In the genomic region with DNA sequence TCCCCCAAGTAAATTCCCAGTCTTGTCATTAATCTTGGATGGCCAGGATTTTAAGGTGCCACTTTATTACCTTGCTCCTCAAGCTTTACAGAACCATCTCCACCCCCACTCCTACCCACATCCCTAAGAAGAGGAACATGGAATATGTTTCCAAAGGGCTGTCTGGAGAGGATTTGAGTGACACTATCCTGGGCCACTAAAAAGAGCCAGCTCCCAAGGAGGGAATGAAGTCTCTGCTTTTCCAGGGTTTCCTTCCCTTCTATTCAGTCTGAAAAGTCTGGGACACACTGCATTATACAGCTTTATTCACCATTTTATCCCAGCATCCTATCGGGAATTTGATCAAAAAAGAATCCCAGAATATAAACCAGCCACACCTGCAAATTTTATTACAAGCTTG, we compare ENCODE assay signal across 23 cellular contexts. TPM values are rescaled to one million over a fixed set of nuclear protein-coding genes. Genes with fewer than 3 reads are reported as not detected.
DNase-seq lines count a peak whose midpoint lies in the region; ATAC-seq and TF ChIP-seq lines count a peak whose summit lies in the region.
"Had no signal": no experiment of that assay in that cellular context is flagged by ENCODE, and none has a peak within 500 bp of the region (broad histone marks: within the 10 kb centered on the region; RNA-seq: fewer than 3 reads in every experiment).

No MANE protein-coding gene starts in this region.

- H3K27ac ChIP-seq in mammary epithelial cell (ENCODE audit: insufficient read depth, low read depth, low read length) = no peak overlapping the region
- H3K27ac ChIP-seq in psoas muscle = peak overlapping the region; percentile 14
- H3K27ac ChIP-seq: 22Rv1 had no signal

- POLR2A ChIA-PET in MCF 10A (lab: Yijun Ruan, JAX) = interaction anchor here (0.8 kb wide), 1 partner anchor 9 kb away, joined by 3 read pairs; no protein-coding TSS in a partner anchor

- dilution Hi-C loops in mammary epithelial cell (cut with HindIII; ENCODE audit: low sequenced_read_pairs) = no loop called here

- peak; percentile 9 to 59 (median 43) for ATAC-seq in psoas muscle
- ATAC-seq in GM18867 (IDR thresholded peaks at IDR 0.05; ENCODE audit: unreplicated experiment) = no peak
- ATAC-seq: activated CD8-positive, alpha-beta T cell treated with anti-CD3 and anti-CD28 coated beads for 36 hours; GM12878; PC-3 had no signal

- BruUV-seq in MCF 10A (replicated peaks; lab: Mats Ljungman, UMichigan) = no TSS peak
- BruUV-seq in mammary epithelial cell (replicated peaks; lab: Mats Ljungman, UMichigan) = no TSS peak

- no peaks in the 10 kb centered on the region for H3K27me3 Mint-ChIP-seq in MCF 10A (ENCODE audit: insufficient read depth, unreplicated experiment)

- CTCF ChIA-PET in MCF 10A (lab: Yijun Ruan, JAX) (interaction anchor here (1.3 kb wide), 2 partner anchors 8 to 10 kb away, joined by 4 read pairs; no protein-coding TSS in a partner anchor), mammary epithelial cell (lab: Charles Lee; ENCODE audit: low non-redundant PET) (no interaction called here)

- intact Hi-C loops in MCF 10A (cut with micrococcal nuclease) = no loop called here
- intact Hi-C loops in mammary epithelial cell (cut with micrococcal nuclease) = no loop called here
- intact Hi-C loops in psoas muscle (cut with DNase I) = no loop called here

- H3K4me3 ChIP-seq in mammary epithelial cell (replicated peaks in 1 of 3; ENCODE audit: insufficient read depth in 1 of 3, low read depth in 2 of 3, low read length in 3 of 3) (no peak overlapping the region), fibroblast of the aortic adventitia (ENCODE audit: low read depth, low read length) (no peak overlapping the region), psoas muscle (peak overlapping the region; percentile 31)
- H3K4me3 ChIP-seq: GM12878 had no signal

- peak overlapping the region; percentile 52 for H3K27ac Mint-ChIP-seq in MCF 10A (ENCODE audit: low read depth, unreplicated experiment)
- H3K27ac Mint-ChIP-seq: activated CD8-positive, alpha-beta T cell treated with anti-CD3 and anti-CD28 coated beads for 36 hours; activated naive CD8-positive, alpha-beta T cell treated with anti-CD3 and anti-CD28 coated beads, Interleukin-2, amount 10 ng/mL, durations not matched to agents 7 days and 5 days had no signal

- H3K79me2 ChIP-seq in mammary epithelial cell (ENCODE audit: insufficient read depth, low read length) = no peaks in the 10 kb centered on the region

- no peak overlapping the region for H3K9ac ChIP-seq in mammary epithelial cell (ENCODE audit: insufficient read depth, low read length)

- TF ChIP-seq CTCF in MCF 10A (IDR thresholded peaks at IDR 0.05; ENCODE audit: unreplicated experiment) (no peak), mammary epithelial cell (conservative IDR thresholded peaks at IDR 0.05 in 1 of 2, IDR thresholded peaks at IDR 0.05 in 1 of 2; ENCODE audit: extremely low read depth in 1 of 2, insufficient read depth in 1 of 2, low read depth in 1 of 2, low read length in 2 of 2) (no peak), fibroblast of the aortic adventitia (IDR thresholded peaks at IDR 0.05; ENCODE audit: insufficient read depth, low read length) (no peak), psoas muscle (IDR thresholded peaks at IDR 0.05) (no peak)

- no peaks in the 10 kb centered on the region for H3K36me3 ChIP-seq in mammary epithelial cell (ENCODE audit: insufficient read depth, low read length)
- no peaks in the 10 kb centered on the region for H3K36me3 ChIP-seq in psoas muscle (ENCODE audit: insufficient read depth in 1 of 2, low read depth in 1 of 2)
- H3K36me3 ChIP-seq: BE2C had no signal

- no peaks in the 10 kb centered on the region for H3K9me3 Mint-ChIP-seq in MCF 10A (ENCODE audit: unreplicated experiment)
- H3K9me3 Mint-ChIP-seq: activated CD8-positive, alpha-beta T cell treated with anti-CD3 and anti-CD28 coated beads for 36 hours; activated naive CD8-positive, alpha-beta T cell treated with anti-CD3 and anti-CD28 coated beads, Interleukin-2, amount 10 ng/mL, durations not matched to agents 7 days and 5 days; neural crest cell had no signal

- H3K4me3 Mint-ChIP-seq in MCF 10A (ENCODE audit: unreplicated experiment) = no peak overlapping the region
- H3K4me3 Mint-ChIP-seq: activated CD8-positive, alpha-beta T cell treated with anti-CD3 and anti-CD28 coated beads for 36 hours; activated naive CD8-positive, alpha-beta T cell treated with anti-CD3 and anti-CD28 coated beads, Interleukin-2, amount 10 ng/mL, durations not matched to agents 7 days and 5 days; neural crest cell had no signal

- DNase-seq in MCF 10A (ENCODE audit: unreplicated experiment) (peak; percentile 3), mammary epithelial cell (no peak), fibroblast of the aortic adventitia (ENCODE audit: low read depth) (peak; percentile 59), psoas muscle (no peak), activated gamma-delta T cell treated with Interleukin-2 at 50 U/mL for 16 hours (no peak), DMS114 treated with DMSO at 0.1 percent for 48 hours (lab: John Stamatoyannopoulos, UW; ENCODE audit: unreplicated experiment) (no peak)
- no peak for DNase-seq in stimulated activated naive CD4-positive, alpha-beta T cell treated with Interleukin-2 at 50 U/mL for 16 hours (lab: John Stamatoyannopoulos, UW)
- DNase-seq: activated CD4-positive, CD25-positive, alpha-beta regulatory T cell; activated CD8-positive, alpha-beta T cell treated with anti-CD3 and anti-CD28 coated beads for 36 hours; activated naive CD8-positive, alpha-beta T cell treated with anti-CD3 and anti-CD28 coated beads, Interleukin-2, amount 10 ng/mL, durations not matched to agents 7 days and 5 days; activated T-cell treated with anti-CD3 and anti-CD28 coated beads, Interleukin-2, amount 50 U/mL, for 48 hours; BE2C; effector memory CD4-positive, alpha-beta T cell; GF-D8; midbrain; NCI-H1417 treated with DMSO at 0.1 percent for 48 hours; NCI-H774; PC-3 had no signal

- no peaks in the 10 kb centered on the region for H3K4me1 ChIP-seq in mammary epithelial cell (ENCODE audit: insufficient read depth, low read length)
- peaks cover 21% of the 10 kb centered on the region for H3K4me1 ChIP-seq in psoas muscle
- H3K4me1 ChIP-seq: BE2C had no signal

- in situ Hi-C loops in mammary epithelial cell (cut with MboI; ENCODE audit: low sequenced_read_pairs in 2 of 2) = no loop called here

- H3K9me3 ChIP-seq in mammary epithelial cell (replicated peaks; ENCODE audit: insufficient read depth, low read length) = no peaks in the 10 kb centered on the region
- H3K9me3 ChIP-seq in psoas muscle = no peaks in the 10 kb centered on the region
- H3K9me3 ChIP-seq: BE2C had no signal

- WGBS in mammary epithelial cell (ENCODE audit: low coverage, missing lambda C conversion rate) = 27% methylated on average over 1 of the region's 1 CpG
- WGBS in psoas muscle, 3 donors = 20 to 26% (median 20%) methylated on average over 1 of the region's 1 CpG

- no peaks in the 10 kb centered on the region for H3K36me3 Mint-ChIP-seq in MCF 10A (ENCODE audit: insufficient read depth, unreplicated experiment)
- H3K36me3 Mint-ChIP-seq: activated naive CD8-positive, alpha-beta T cell treated with anti-CD3 and anti-CD28 coated beads, Interleukin-2, amount 10 ng/mL, durations not matched to agents 7 days and 5 days had no signal

- no peaks in the 10 kb centered on the region for H3K4me1 Mint-ChIP-seq in MCF 10A (ENCODE audit: insufficient read depth, unreplicated experiment)
- H3K4me1 Mint-ChIP-seq: activated naive CD8-positive, alpha-beta T cell treated with anti-CD3 and anti-CD28 coated beads, Interleukin-2, amount 10 ng/mL, durations not matched to agents 7 days and 5 days had no signal

- H4K20me1 ChIP-seq in mammary epithelial cell (ENCODE audit: insufficient read depth, low read length) = no peaks in the 10 kb centered on the region

- no peak overlapping the region for H2AFZ ChIP-seq in mammary epithelial cell (ENCODE audit: low read depth, low read length)

- H3K27me3 ChIP-seq in mammary epithelial cell (ENCODE audit: insufficient read depth, low read length) (peaks cover 10% of the 10 kb centered on the region), psoas muscle (ENCODE audit: insufficient read depth in 3 of 3, low read length in 2 of 3) (no peaks in the 10 kb centered on the region)

- H3K4me2 ChIP-seq in mammary epithelial cell (ENCODE audit: insufficient read depth, low read depth, low read length) = no peak overlapping the region

RNA-seq across cellular contexts. Expression of gene MECOM, which starts 35.6 kb away (rescaled TPM):
- 5.2 and 7.1 TPM in 2 replicates for total RNA-seq in MCF 10A (2022)
- 10 to 100 TPM in 1 of 2 donors, 1 to 10 TPM in 1; 3.5 to 10.9 TPM for total RNA-seq in mammary epithelial cell
- 6.5 TPM for polyA plus RNA-seq in mammary epithelial cell
- polyA minus RNA-seq in mammary epithelial cell = 6.0 TPM
- 10.1 and 44.3 TPM in 2 replicates for total RNA-seq in fibroblast of the aortic adventitia (ENCODE audit: low replicate concordance)
- 10 to 100 TPM in 1 of 4 donors, 1 to 10 TPM in 3; 6.6 to 11.5 (median 8.1) TPM for total RNA-seq in psoas muscle
- polyA plus RNA-seq in psoas muscle = 1 to 10 TPM; 2.5 to 2.7 (median 2.6) TPM
- total RNA-seq: activated CD8-positive, alpha-beta T cell treated with anti-CD3 and anti-CD28 coated beads for 36 hours; activated naive CD8-positive, alpha-beta T cell treated with anti-CD3 and anti-CD28 coated beads, Interleukin-2, amount 10 ng/mL, durations not matched to agents 7 days and 5 days; T-helper 2 cell treated with Interferon-gamma antibody and Interleukin-4, amounts not matched to agents 100 ng/mL and 5 ng/mL, for 36 hours had no signal
- polyA plus RNA-seq: GM12878 had no signal

Comparison
In these comparisons a context has a peak if more than half of its experiments do, and no peak if none do; other contexts are left out.
1. DNase-seq: peak in MCF 10A (single experiment) and fibroblast of the aortic adventitia (single experiment); none in mammary epithelial cell (single experiment), psoas muscle (0 of 2), activated gamma-delta T cell treated with Interleukin-2 at 50 U/mL for 16 hours (single experiment), DMS114 treated with DMSO at 0.1 percent for 48 hours (single experiment) and stimulated activated naive CD4-positive, alpha-beta T cell treated with Interleukin-2 at 50 U/mL for 16 hours (single experiment).